ENCODE assay signal across 24 cellular contexts in genomic region chr2:173164361-173164760, GRCh38.
"Had no signal": no experiment of that assay in that cellular context is flagged by ENCODE, and none has a peak within 500 bp of the region (broad histone marks: within the 10 kb centered on the region; RNA-seq: fewer than 3 reads in every experiment).

No MANE protein-coding gene starts in this region.

- H3K27ac ChIP-seq: adrenal gland, ascending aorta, brain microvascular endothelial cell, pancreas, suprapubic skin, tibial nerve had no signal

- H3K9me3 ChIP-seq: adrenal gland, ascending aorta, pancreas, suprapubic skin had no signal

- DNase-seq: activated CD8-positive, alpha-beta memory T cell treated with anti-CD3 and anti-CD28 coated beads for 24 hours; activated CD8-positive, alpha-beta memory T cell treated with anti-CD3 and anti-CD28 coated beads, Interleukin-2, amount 50 U/mL, for 4 hours; activated naive CD4-positive, alpha-beta T cell; activated T-cell treated with anti-CD3 and anti-CD28 coated beads, Interleukin-2, amount 50 U/mL, for 24 hours; adrenal gland; brain microvascular endothelial cell; central memory CD4-positive, alpha-beta T cell; dermis blood vessel endothelial cell; effector CD8-positive, alpha-beta T cell; foreskin melanocyte; glutamatergic neuron; hypothalamus; mucosa of descending colon; nephron progenitor cell; pancreas; right cardiac atrium; stimulated activated CD4-positive, alpha-beta T cell treated with anti-CD3 and anti-CD28 coated beads, Interleukin-12 subunit alpha, Interleukin-12 subunit beta, amount 100 ng/mL, for 4 hours; stimulated activated naive CD8-positive, alpha-beta T cell treated with anti-CD3 and anti-CD28 coated beads, Interleukin-15, amount 100 ng/mL, for 72 hours had no signal

- ATAC-seq: activated T-helper 17 cell treated with anti-CD3 and anti-CD28 coated beads, Interleukin-2, amount 50 U/mL, for 72 hours; mucosa of descending colon; pancreas; right cardiac atrium; stimulated activated naive CD8-positive, alpha-beta T cell treated with anti-CD3 and anti-CD28 coated beads, Interleukin-15, amount 100 ng/mL, for 72 hours had no signal

- H3K36me3 ChIP-seq: adrenal gland, ascending aorta, brain microvascular endothelial cell, pancreas, suprapubic skin, tibial nerve had no signal

- H3K36me3 Mint-ChIP-seq: activated naive CD8-positive, alpha-beta T cell had no signal

- H3K27me3 ChIP-seq: adrenal gland, ascending aorta, brain microvascular endothelial cell, pancreas, suprapubic skin, tibial nerve had no signal

- H3K27ac Mint-ChIP-seq: activated naive CD8-positive, alpha-beta T cell; activated T-cell treated with anti-CD3 and anti-CD28 coated beads, Interleukin-2, amount 50 U/mL, for 24 hours; activated T-helper 17 cell treated with anti-CD3 and anti-CD28 coated beads, Interleukin-2, amount 50 U/mL, for 72 hours; nephron progenitor cell; stimulated activated naive CD8-positive, alpha-beta T cell treated with anti-CD3 and anti-CD28 coated beads, Interleukin-15, amount 100 ng/mL, for 72 hours; T-helper 2 cell treated with Interferon-gamma antibody and Interleukin-4, amounts not matched to agents 5 μg/mL and 100 μg/mL, for 36 hours had no signal

- H3K4me1 Mint-ChIP-seq: activated T-helper 17 cell treated with anti-CD3 and anti-CD28 coated beads, Interleukin-2, amount 50 U/mL, for 72 hours; stimulated activated naive CD8-positive, alpha-beta T cell treated with anti-CD3 and anti-CD28 coated beads, Interleukin-15, amount 100 ng/mL, for 72 hours had no signal

- H3K4me3 Mint-ChIP-seq: activated naive CD8-positive, alpha-beta T cell; activated T-cell treated with anti-CD3 and anti-CD28 coated beads, Interleukin-2, amount 50 U/mL, for 24 hours; activated T-helper 17 cell treated with anti-CD3 and anti-CD28 coated beads, Interleukin-2, amount 50 U/mL, for 72 hours; nephron progenitor cell; stimulated activated naive CD8-positive, alpha-beta T cell treated with anti-CD3 and anti-CD28 coated beads, Interleukin-15, amount 100 ng/mL, for 72 hours; T-helper 2 cell treated with Interferon-gamma antibody and Interleukin-4, amounts not matched to agents 5 μg/mL and 100 μg/mL, for 36 hours had no signal

- H3K4me3 ChIP-seq: adrenal gland, ascending aorta, mucosa of descending colon, pancreas, suprapubic skin, tibial nerve had no signal

- H3K9me3 Mint-ChIP-seq: activated T-helper 17 cell treated with anti-CD3 and anti-CD28 coated beads, Interleukin-2, amount 50 U/mL, for 72 hours; nephron progenitor cell had no signal

- H3K27me3 Mint-ChIP-seq: activated T-helper 17 cell treated with anti-CD3 and anti-CD28 coated beads, Interleukin-2, amount 50 U/mL, for 72 hours had no signal
